Comparison of ENCODE assay signal across 17 cellular contexts in genomic region chr21:34770581-34770980, GRCh38.
A peak's percentile ranks its signal among the peaks of the same experiment; 100 is the strongest.
DNase-seq lines count a peak whose midpoint lies in the region; ATAC-seq, FAIRE-seq and TF ChIP-seq lines count a peak whose summit lies in the region.
"Had no signal": no experiment of that assay in that cellular context is flagged by ENCODE, and none has a peak within 500 bp of the region (broad histone marks: within the 10 kb centered on the region; RNA-seq: fewer than 3 reads in every experiment).

No MANE protein-coding gene starts in this region.

- H3K79me2 ChIP-seq in fibroblast of lung (ENCODE audit: control insufficient read depth, insufficient read depth, low read length): no peaks in the 10 kb centered on the region

- 62 to 74% methylated on average over 4 of the region's 4 CpGs for WGBS in pancreas, 2 donors
- WGBS in transverse colon (ENCODE audit: low coverage in 1 of 2), 2 donors: 73 to 86% methylated on average over 3 to 4 of the region's 4 CpGs

- no peaks in the 10 kb centered on the region for H4K20me1 ChIP-seq in fibroblast of lung (ENCODE audit: control insufficient read depth, extremely low read depth, insufficient read depth, low read length)

- in situ Hi-C loops in brain microvascular endothelial cell (cut with HindIII; ENCODE audit: low pct_ligation_motif_present, low sequenced_read_pairs): no loop called here
- in situ Hi-C loops in transverse colon (cut with MboI; ENCODE audit: low pct_ligation_motif_present in 1 of 4, low pct_unique_long_range_greater_than_20kb in 1 of 4, low sequenced_read_pairs in 3 of 4): no loop called here

- no peak for TF ChIP-seq EP300 in transverse colon (IDR thresholded peaks at IDR 0.05; ENCODE audit: low read depth)

- H3K9me3 ChIP-seq in fibroblast of lung (ENCODE audit: control insufficient read depth, insufficient read depth, low read depth, low read length) (no peaks in the 10 kb centered on the region), pancreas (no peaks in the 10 kb centered on the region), transverse colon (no peaks in the 10 kb centered on the region)

- FAIRE-seq in pancreas (lab: Jason Lieb, UNC): no peak
- FAIRE-seq: H54 had no signal

- H3K27me3 ChIP-seq in fibroblast of lung (ENCODE audit: control insufficient read depth, insufficient read depth, low read length) (no peaks in the 10 kb centered on the region), pancreas (no peaks in the 10 kb centered on the region), brain microvascular endothelial cell (replicated peaks) (no peaks in the 10 kb centered on the region), transverse colon (no peaks in the 10 kb centered on the region)

- no peak overlapping the region for H3K4me3 ChIP-seq in AG10803 (ENCODE audit: low read length)
- H3K4me3 ChIP-seq in fibroblast of lung (replicated peaks in 1 of 4; ENCODE audit: control extremely low read depth in 1 of 4, insufficient read depth in 1 of 4, low read depth in 3 of 4, low read length in 4 of 4): no peak overlapping the region
- H3K4me3 ChIP-seq in retinal pigment epithelial cell (ENCODE audit: low read length): no peak overlapping the region
- H3K4me3 ChIP-seq in pancreas: no peak overlapping the region
- H3K4me3 ChIP-seq in brain microvascular endothelial cell (ENCODE audit: low read depth, low read length): no peak overlapping the region
- no peak overlapping the region for H3K4me3 ChIP-seq in transverse colon

- H2AFZ ChIP-seq in fibroblast of lung (ENCODE audit: low read length): no peak overlapping the region

- no peaks in the 10 kb centered on the region for H3K4me1 ChIP-seq in fibroblast of lung (ENCODE audit: control insufficient read depth, extremely low read depth, insufficient read depth, low read length)
- no peaks in the 10 kb centered on the region for H3K4me1 ChIP-seq in pancreas
- H3K4me1 ChIP-seq in transverse colon: peaks cover 0 to 4% (median 0%) of the 10 kb centered on the region in 4 donors

- H3K27ac ChIP-seq in fibroblast of lung (ENCODE audit: insufficient read depth, low read length): no peak overlapping the region
- H3K27ac ChIP-seq in pancreas: no peak overlapping the region
- no peak overlapping the region for H3K27ac ChIP-seq in brain microvascular endothelial cell
- H3K27ac ChIP-seq in transverse colon: no peak overlapping the region
- H3K27ac ChIP-seq: C4-2B, KMS-11 had no signal

- intact Hi-C loops in pancreas (cut with DNase I): no loop called here
- intact Hi-C loops in transverse colon (cut with DNase I; ENCODE audit: low total_unique reads): no loop called here

- TF ChIP-seq CTCF in AG10803 (conservative IDR thresholded peaks at IDR 0.05; ENCODE audit: low read length) (no peak), fibroblast of lung (conservative IDR thresholded peaks at IDR 0.05 in 1 of 2, IDR thresholded peaks at IDR 0.05 in 1 of 2; ENCODE audit: low read depth in 1 of 2, low read length in 2 of 2) (no peak), retinal pigment epithelial cell (conservative IDR thresholded peaks at IDR 0.05; ENCODE audit: low read depth, low read length) (no peak), pancreas (IDR thresholded peaks at IDR 0.05) (no peak), brain microvascular endothelial cell (IDR thresholded peaks at IDR 0.05; ENCODE audit: low read depth, low read length, missing control alignments) (no peak), transverse colon (IDR thresholded peaks at IDR 0.05) (no peak)

- H3K9ac ChIP-seq in fibroblast of lung (ENCODE audit: insufficient read depth, low read length): no peak overlapping the region
- H3K9ac ChIP-seq: KMS-11 had no signal

- peak; percentile 40 for DNase-seq in AG10803 (ENCODE audit: low read depth)
- peak; percentile 75 for DNase-seq in SW480 (ENCODE audit: low spot score)
- peak; percentile 30 to 62 for DNase-seq in fibroblast of lung (ENCODE audit: low read depth in 2 of 2)
- DNase-seq in retinal pigment epithelial cell (ENCODE audit: low read depth): peak; percentile 52
- no peak for DNase-seq in pancreas
- no peak for DNase-seq in NCI-H2029 (lab: John Stamatoyannopoulos, UW)
- DNase-seq in brain microvascular endothelial cell: no peak
- DNase-seq in transverse colon: no peak
- DNase-seq: AML-193, DMS79, HFFc6, MV-4-11, NCI-H1694 treated with DMSO at 0.1 percent for 48 hours, NCI-H526 had no signal

- H3K4me2 ChIP-seq in fibroblast of lung (ENCODE audit: extremely low read depth, insufficient read depth, low read length): no peak overlapping the region
- H3K4me2 ChIP-seq: KMS-11 had no signal

- H3K36me3 ChIP-seq in fibroblast of lung (ENCODE audit: control insufficient read depth, insufficient read depth, low read length) (no peaks in the 10 kb centered on the region), pancreas (no peaks in the 10 kb centered on the region), brain microvascular endothelial cell (replicated peaks) (no peaks in the 10 kb centered on the region), transverse colon (no peaks in the 10 kb centered on the region)

- ATAC-seq in pancreas: no peak

- TF ChIP-seq POLR2A in transverse colon (IDR thresholded peaks at IDR 0.05): no peak

Comparison
In these comparisons a context has a peak if more than half of its experiments do, and no peak if none do; other contexts are left out.
1. DNase-seq: peak in AG10803 (single experiment), SW480 (single experiment), fibroblast of lung (2 of 2) and retinal pigment epithelial cell (single experiment); none in pancreas (0 of 6), NCI-H2029 (single experiment), brain microvascular endothelial cell (single experiment) and transverse colon (single experiment).